1 cellular context compared by ENCODE assay signal in the genomic region with DNA sequence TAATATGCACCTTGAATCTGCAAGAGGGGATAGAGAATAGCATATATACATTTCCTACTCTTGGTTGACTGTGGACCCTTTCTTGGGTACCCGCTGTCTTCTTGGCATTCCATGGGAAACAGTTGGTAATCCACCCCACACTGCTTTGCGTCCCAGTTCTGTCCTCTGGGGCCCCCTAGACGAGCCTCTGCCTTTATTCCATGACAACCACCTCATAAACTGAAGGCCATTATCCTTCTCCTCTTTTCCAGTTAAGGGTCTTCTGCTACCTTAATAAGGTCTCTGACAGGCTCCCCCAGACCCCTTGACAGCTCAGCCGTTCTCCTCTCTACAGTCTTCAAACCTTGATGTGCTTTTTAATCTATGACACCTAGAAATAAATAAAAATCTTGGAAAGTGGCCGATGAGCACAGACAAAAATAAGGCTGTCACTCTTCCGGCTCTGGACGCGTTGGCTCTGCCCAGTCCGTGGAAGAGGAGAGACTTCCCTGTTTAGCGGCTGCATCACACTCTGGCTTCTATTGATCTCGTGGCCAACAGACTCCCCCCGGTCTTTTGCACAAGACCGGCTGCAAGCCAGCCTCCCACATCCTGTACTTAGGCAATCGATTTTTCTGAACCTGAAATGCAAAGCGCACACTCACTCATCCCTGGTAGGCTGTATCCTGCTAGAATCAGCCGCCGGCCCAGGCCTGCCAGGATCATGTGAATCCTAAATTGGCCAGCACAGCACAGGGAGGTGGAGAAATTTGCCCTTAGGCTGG.
TF ChIP-seq lines count a peak whose summit lies in the region.

No MANE protein-coding gene starts in this region.

TF ChIP-seq in GM23338, 12 proteins besides CTCF, POLR2A, EP300 and RAD21 (continued from another document):
- TF ChIP-seq, protein P1, sequence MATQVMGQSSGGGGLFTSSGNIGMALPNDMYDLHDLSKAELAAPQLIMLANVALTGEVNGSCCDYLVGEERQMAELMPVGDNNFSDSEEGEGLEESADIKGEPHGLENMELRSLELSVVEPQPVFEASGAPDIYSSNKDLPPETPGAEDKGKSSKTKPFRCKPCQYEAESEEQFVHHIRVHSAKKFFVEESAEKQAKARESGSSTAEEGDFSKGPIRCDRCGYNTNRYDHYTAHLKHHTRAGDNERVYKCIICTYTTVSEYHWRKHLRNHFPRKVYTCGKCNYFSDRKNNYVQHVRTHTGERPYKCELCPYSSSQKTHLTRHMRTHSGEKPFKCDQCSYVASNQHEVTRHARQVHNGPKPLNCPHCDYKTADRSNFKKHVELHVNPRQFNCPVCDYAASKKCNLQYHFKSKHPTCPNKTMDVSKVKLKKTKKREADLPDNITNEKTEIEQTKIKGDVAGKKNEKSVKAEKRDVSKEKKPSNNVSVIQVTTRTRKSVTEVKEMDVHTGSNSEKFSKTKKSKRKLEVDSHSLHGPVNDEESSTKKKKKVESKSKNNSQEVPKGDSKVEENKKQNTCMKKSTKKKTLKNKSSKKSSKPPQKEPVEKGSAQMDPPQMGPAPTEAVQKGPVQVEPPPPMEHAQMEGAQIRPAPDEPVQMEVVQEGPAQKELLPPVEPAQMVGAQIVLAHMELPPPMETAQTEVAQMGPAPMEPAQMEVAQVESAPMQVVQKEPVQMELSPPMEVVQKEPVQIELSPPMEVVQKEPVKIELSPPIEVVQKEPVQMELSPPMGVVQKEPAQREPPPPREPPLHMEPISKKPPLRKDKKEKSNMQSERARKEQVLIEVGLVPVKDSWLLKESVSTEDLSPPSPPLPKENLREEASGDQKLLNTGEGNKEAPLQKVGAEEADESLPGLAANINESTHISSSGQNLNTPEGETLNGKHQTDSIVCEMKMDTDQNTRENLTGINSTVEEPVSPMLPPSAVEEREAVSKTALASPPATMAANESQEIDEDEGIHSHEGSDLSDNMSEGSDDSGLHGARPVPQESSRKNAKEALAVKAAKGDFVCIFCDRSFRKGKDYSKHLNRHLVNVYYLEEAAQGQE (IDR thresholded peaks at IDR 0.05; ENCODE audit: unreplicated experiment): no peak
- no peak for TF ChIP-seq ZNF331 (CRISPR knock-in tag; IDR thresholded peaks at IDR 0.05; ENCODE audit: low read depth)
- no peak for TF ChIP-seq JUNB (IDR thresholded peaks at IDR 0.05; ENCODE audit: unreplicated experiment)
- TF ChIP-seq STAT1 (IDR thresholded peaks at IDR 0.05; ENCODE audit: unreplicated experiment): no peak
- TF ChIP-seq, protein P2, sequence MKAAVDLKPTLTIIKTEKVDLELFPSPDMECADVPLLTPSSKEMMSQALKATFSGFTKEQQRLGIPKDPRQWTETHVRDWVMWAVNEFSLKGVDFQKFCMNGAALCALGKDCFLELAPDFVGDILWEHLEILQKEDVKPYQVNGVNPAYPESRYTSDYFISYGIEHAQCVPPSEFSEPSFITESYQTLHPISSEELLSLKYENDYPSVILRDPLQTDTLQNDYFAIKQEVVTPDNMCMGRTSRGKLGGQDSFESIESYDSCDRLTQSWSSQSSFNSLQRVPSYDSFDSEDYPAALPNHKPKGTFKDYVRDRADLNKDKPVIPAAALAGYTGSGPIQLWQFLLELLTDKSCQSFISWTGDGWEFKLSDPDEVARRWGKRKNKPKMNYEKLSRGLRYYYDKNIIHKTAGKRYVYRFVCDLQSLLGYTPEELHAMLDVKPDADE (IDR thresholded peaks at IDR 0.05): no peak
